In genomic region chr2:231612199-231613053, GRCh38 we compare ENCODE assay signal across 8 cellular contexts. TPM values are rescaled to one million over a fixed set of nuclear protein-coding genes. Genes with fewer than 3 reads are reported as not detected.
DNase-seq lines count a peak whose midpoint lies in the region; ATAC-seq and TF ChIP-seq lines count a peak whose summit lies in the region.

No MANE protein-coding gene starts in this region.

- peaks cover 16% of the 10 kb centered on the region for H3K4me1 ChIP-seq in endodermal cell (ENCODE audit: control insufficient read depth, insufficient read depth, low read length)

- intact Hi-C loops in CD4-positive, alpha-beta T cell (cut with DNase I, micrococcal nuclease) = loop anchor here (1.0 to 5.0 kb wide), 7 partner anchors 50 to 170 kb away; partner anchors contain the start of gene PDE6D (in 2 of the 2)

- H3K27ac Mint-ChIP-seq in CD4-positive, alpha-beta T cell = peak overlapping the region; percentile 74
- H3K27ac Mint-ChIP-seq in endodermal cell = peak overlapping the region; percentile 95

- no peaks in the 10 kb centered on the region for H3K36me3 Mint-ChIP-seq in CD4-positive, alpha-beta T cell (ENCODE audit: low read depth)
- no peaks in the 10 kb centered on the region for H3K36me3 Mint-ChIP-seq in endodermal cell (ENCODE audit: low read depth)

- H3K4me3 Mint-ChIP-seq in CD4-positive, alpha-beta T cell = peak overlapping the region; percentile 90
- H3K4me3 Mint-ChIP-seq in endodermal cell = peak overlapping the region; percentile 63

- H3K27me3 ChIP-seq in CD4-positive, alpha-beta T cell (ENCODE audit: control insufficient read depth, insufficient read depth, low read length) = no peaks in the 10 kb centered on the region
- H3K27me3 ChIP-seq in HL-60 (ENCODE audit: insufficient read depth, poor library complexity, severe bottlenecking) (no peaks in the 10 kb centered on the region), endodermal cell (ENCODE audit: control insufficient read depth, insufficient read depth, low read length, poor library complexity, severe bottlenecking) (no peaks in the 10 kb centered on the region)

- H3K4me3 ChIP-seq in HL-60 (replicated peaks; ENCODE audit: insufficient read depth, low read length) (no peak overlapping the region), endodermal cell (ENCODE audit: low read length) (no peak overlapping the region)

- CTCF ChIA-PET in CD4-positive, alpha-beta T cell (lab: Charles Lee) = interaction anchor here (0.6 to 5.7 kb wide), 13 partner anchors 11 to 112 kb away, joined by 3 to 53 read pairs (median 4); no protein-coding TSS in a partner anchor

- peak; percentile 79 to 91 (median 84) for DNase-seq in CD4-positive, alpha-beta T cell
- DNase-seq in HL-60 (ENCODE audit: low read depth in 1 of 2, low spot score in 1 of 2) = peak; percentile 97 to 98
- peak; percentile 95 for DNase-seq in NOMO-1 treated with DMSO at 0.1 percent for 48 hours (lab: John Stamatoyannopoulos, UW; ENCODE audit: unreplicated experiment)
- peak; percentile 53 for DNase-seq in activated CD8-positive, alpha-beta memory T cell treated with anti-CD3 and anti-CD28 coated beads, Interleukin-2, amount 50 U/mL, for 1 hour (ENCODE audit: extremely low read depth)
- DNase-seq in endodermal cell = peak; percentile 96
- DNase-seq in middle frontal gyrus (ENCODE audit: extremely low spot score, low spot score) = peak; percentile 76
- peak; percentile 78 to 83 for DNase-seq in stimulated activated CD8-positive, alpha-beta memory T cell treated with anti-CD3 and anti-CD28 coated beads, Interleukin-2, amount 100 ng/mL, for 1 hour (ENCODE audit: low read depth in 2 of 2)

- TF ChIP-seq CTCF in CD4-positive, alpha-beta T cell (IDR thresholded peaks at IDR 0.05) = peak; percentile 89
- TF ChIP-seq CTCF in HL-60 (IDR thresholded peaks at IDR 0.05; ENCODE audit: insufficient read depth, low read length) = peak; percentile 69
- peak; percentile 99 for TF ChIP-seq CTCF in endodermal cell (conservative IDR thresholded peaks at IDR 0.05)

- peaks cover 47% of the 10 kb centered on the region for H3K4me1 Mint-ChIP-seq in CD4-positive, alpha-beta T cell (ENCODE audit: low read depth)
- H3K4me1 Mint-ChIP-seq in endodermal cell = peaks cover 30% of the 10 kb centered on the region

- 28 to 39% methylated on average over 13 to 19 of the region's 22 CpGs for WGBS in endodermal cell (ENCODE audit: insufficient coverage in 1 of 2, insufficient read length in 1 of 2), 2 experiments

- H3K27ac ChIP-seq in CD4-positive, alpha-beta T cell (ENCODE audit: low read depth, low read length) = no peak overlapping the region
- H3K27ac ChIP-seq in HL-60 (replicated peaks) (peak overlapping the region; percentile 96), endodermal cell (ENCODE audit: low read depth, low read length) (peak overlapping the region; percentile 69)

- no peak overlapping the region for H3K9ac ChIP-seq in endodermal cell (ENCODE audit: extremely low read depth, low read length, poor library complexity, severe bottlenecking)

- peak; percentile 78 for ATAC-seq in CD4-positive, alpha-beta T cell (ENCODE audit: poor library complexity)
- peak; percentile 48 for ATAC-seq in GM19395 (IDR thresholded peaks at IDR 0.05; ENCODE audit: unreplicated experiment)

- POLR2A ChIA-PET in CD4-positive, alpha-beta T cell (lab: Charles Lee) = interaction anchor here (0.6 to 5.0 kb wide), 12 partner anchors 8 to 148 kb away, joined by 3 to 87 read pairs (median 4); partner anchors contain the start of genes NCL and PTMA

- no peaks in the 10 kb centered on the region for H3K27me3 Mint-ChIP-seq in CD4-positive, alpha-beta T cell
- H3K27me3 Mint-ChIP-seq in endodermal cell (ENCODE audit: insufficient read depth) = peaks cover 2% of the 10 kb centered on the region

- no peaks in the 10 kb centered on the region for H3K36me3 ChIP-seq in endodermal cell (ENCODE audit: control insufficient read depth, insufficient read depth, low read length)

- H3K9me3 ChIP-seq in CD4-positive, alpha-beta T cell (ENCODE audit: control insufficient read depth, low read length) = no peaks in the 10 kb centered on the region
- no peaks in the 10 kb centered on the region for H3K9me3 ChIP-seq in endodermal cell (ENCODE audit: control insufficient read depth, low read length)

- no peaks in the 10 kb centered on the region for H3K9me3 Mint-ChIP-seq in CD4-positive, alpha-beta T cell
- H3K9me3 Mint-ChIP-seq in endodermal cell = no peaks in the 10 kb centered on the region

RNA-seq across cellular contexts. Expression of gene TEX44, which starts 19.8 kb away (rescaled TPM):
- total RNA-seq in CD4-positive, alpha-beta T cell = not detected
- total RNA-seq in endodermal cell = not detected
- polyA plus RNA-seq in endodermal cell (2013, experiment 1 of 2) = not detected
- not detected for polyA plus RNA-seq in endodermal cell (2013, experiment 2 of 2)
